8 cellular contexts compared by ENCODE assay signal in the genomic region with DNA sequence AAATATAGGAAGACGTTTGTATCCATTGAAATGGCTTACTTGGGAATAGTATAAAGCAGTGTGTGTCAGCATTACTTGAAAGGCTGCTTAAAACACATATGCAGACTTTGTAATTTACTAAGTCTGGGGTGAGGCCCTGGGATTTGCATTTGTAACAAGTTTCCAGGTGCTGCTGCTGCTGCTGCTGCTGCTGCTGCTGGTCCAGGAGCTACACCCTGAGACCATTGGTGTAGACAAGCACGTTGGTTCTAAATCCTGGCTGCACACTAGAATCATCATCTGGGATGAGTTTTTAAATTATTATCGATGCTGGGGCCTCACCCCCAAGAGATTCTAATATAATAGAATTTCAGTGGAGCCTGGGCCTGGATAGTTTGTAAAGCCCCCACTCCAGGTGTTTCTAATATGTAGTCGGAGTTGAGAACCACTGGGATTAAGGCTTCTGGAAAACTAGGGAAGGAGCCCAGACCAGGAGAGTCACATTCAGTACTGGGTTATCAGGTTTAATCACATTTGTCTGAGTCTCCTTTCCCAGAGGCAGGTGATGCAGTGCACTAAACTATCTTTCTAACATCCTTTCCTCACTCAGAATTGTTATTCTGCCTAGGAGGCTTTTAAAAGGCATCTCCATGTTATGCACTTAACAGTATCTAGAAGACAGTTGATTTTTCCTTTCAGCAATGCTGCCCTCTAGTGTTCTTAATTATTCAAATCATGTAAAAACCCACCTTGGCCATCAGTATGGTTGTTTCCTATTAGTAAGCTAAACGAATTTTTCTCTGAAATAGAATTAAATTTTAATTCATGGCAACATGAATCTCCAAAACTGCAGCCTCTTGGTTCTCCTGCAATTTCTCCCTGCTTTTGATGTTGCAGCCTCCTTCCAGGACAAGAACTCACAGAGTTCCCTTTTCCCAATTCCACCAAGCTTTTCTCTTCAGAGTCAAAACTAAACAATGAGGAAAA. TPM values are rescaled to one million over a fixed set of nuclear protein-coding genes. Genes with fewer than 3 reads are reported as not detected.
DNase-seq lines count a peak whose midpoint lies in the region; ATAC-seq and TF ChIP-seq lines count a peak whose summit lies in the region.

No MANE protein-coding gene starts in this region.

- no peak overlapping the region for H3K27ac Mint-ChIP-seq in brain

- in situ Hi-C loops in Caki2 (cut with HindIII; ENCODE audit: low pct_unique_long_range_greater_than_20kb, low sequenced_read_pairs): no loop called here

- H3K4me3 Mint-ChIP-seq in brain: no peak overlapping the region

- peak; percentile 78 to 79 for TF ChIP-seq CTCF in brain (conservative IDR thresholded peaks at IDR 0.05)
- peak; percentile 71 for TF ChIP-seq CTCF in thoracic aorta (IDR thresholded peaks at IDR 0.05)

- no peaks in the 10 kb centered on the region for H3K36me3 Mint-ChIP-seq in brain

- H3K36me3 ChIP-seq in thoracic aorta: no peaks in the 10 kb centered on the region

- ATAC-seq in HG03469 (IDR thresholded peaks at IDR 0.05; ENCODE audit: unreplicated experiment) (peak; percentile 68), thoracic aorta (ENCODE audit: insufficient number of reproducible peaks, low FRiP score, low read depth) (peak; percentile 56), GM21528 (IDR thresholded peaks at IDR 0.05; ENCODE audit: low FRiP score, unreplicated experiment) (no peak)

- no peaks in the 10 kb centered on the region for H3K4me1 ChIP-seq in thoracic aorta (ENCODE audit: control insufficient read depth in 1 of 2, low read depth in 2 of 2)

- no peaks in the 10 kb centered on the region for H3K4me1 Mint-ChIP-seq in brain

- no peaks in the 10 kb centered on the region for H3K9me3 ChIP-seq in thoracic aorta

- no peak overlapping the region for H3K27ac ChIP-seq in thoracic aorta

- DNase-seq in Caki2 (ENCODE audit: low read depth) (peak; percentile 65), GM19238 (ENCODE audit: insufficient read length, low spot score) (peak; percentile 25), NCI-H748 (lab: John Stamatoyannopoulos, UW; ENCODE audit: unreplicated experiment) (peak; percentile 39), inferior parietal cortex (ENCODE audit: extremely low spot score) (peak; percentile 90), thoracic aorta (ENCODE audit: low spot score) (no peak)

- no peak overlapping the region for H3K4me3 ChIP-seq in thoracic aorta

- H3K27me3 ChIP-seq in thoracic aorta (replicated peaks; ENCODE audit: insufficient read depth): no peaks in the 10 kb centered on the region

- peaks cover 0 to 12% (median 0%) of the 10 kb centered on the region in 5 experiments for H3K9me3 Mint-ChIP-seq in brain

- peaks cover 3% of the 10 kb centered on the region for H3K27me3 Mint-ChIP-seq in brain

RNA-seq across cellular contexts. Expression of gene SSR3, which starts 45.4 kb away (rescaled TPM):
- 177 and 336 TPM in 2 replicates for total RNA-seq in Caki2 (2014; rRNA removed; shearing (Covaris generic); ENCODE audit: low replicate concordance)
- polyA plus RNA-seq in brain (ENCODE audit: insufficient read depth, low read depth, low replicate concordance): 68.8 TPM
- total RNA-seq in thoracic aorta: 100 to 1,000 TPM in 1 of 2 donors, 10 to 100 TPM in 1; 94.0 to 107 TPM
